In genomic region chr12:62259993-62260732, GRCh38 we compare ENCODE assay signal across 8 cellular contexts. TPM values are rescaled to one million over a fixed set of nuclear protein-coding genes. Genes with fewer than 3 reads are reported as not detected.
DNase-seq lines count a peak whose midpoint lies in the region; ATAC-seq, FAIRE-seq and TF ChIP-seq lines count a peak whose summit lies in the region.

USP15 (plus strand) TSS chr12:62260404; CDS start chr12:62260415, 11 bp downstream.

- H3K36me3 ChIP-seq in MG63 = peaks cover 4% of the 10 kb centered on the region
- H3K36me3 ChIP-seq in neuron (ENCODE audit: insufficient read depth, low read length) = no peaks in the 10 kb centered on the region
- no peaks in the 10 kb centered on the region for H3K36me3 ChIP-seq in subcutaneous abdominal adipose tissue (ENCODE audit: control insufficient read depth in 5 of 5, insufficient read depth in 5 of 5, low read length in 5 of 5)

- H2AFZ ChIP-seq in H9 (ENCODE audit: low read length) (peak within 1 kb of the TSS; percentile 1), neuron (ENCODE audit: low read depth, low read length) (peak within 1 kb of the TSS; percentile 97)

- no peak within 1 kb of the TSS for H3K23ac ChIP-seq in H9 (ENCODE audit: insufficient read length, low read depth, low read length)

- H3K9me3 Mint-ChIP-seq in H9 = 0 out of 5 replicates have a peak, but pooled peaks cover 0 to 2% of the 10 kb centered on the region in 2 experiments

- H2BK12ac ChIP-seq in H9 (ENCODE audit: insufficient read length, low read depth, low read length) = no peak within 1 kb of the TSS

- no peaks in the 10 kb centered on the region for H3K9me3 ChIP-seq in H9 (ENCODE audit: control insufficient read depth, low read depth, low read length)
- no peaks in the 10 kb centered on the region; the same call in 1 of the 2 replicates for H3K9me3 ChIP-seq in MG63
- H3K9me3 ChIP-seq in neuron (ENCODE audit: low read length) = no peaks in the 10 kb centered on the region
- H3K9me3 ChIP-seq in subcutaneous abdominal adipose tissue (ENCODE audit: control insufficient read depth in 5 of 5, low read length in 5 of 5) = no peaks in the 10 kb centered on the region

- WGBS in H9 (ENCODE audit: extremely low coverage, insufficient read length, low lambda C conversion rate) = no CpG with 5 or more reads among the region's 61 CpGs

- H2BK20ac ChIP-seq in H9 (ENCODE audit: low read depth, low read length, poor library complexity, severe bottlenecking) = no peak within 1 kb of the TSS

- peak within 1 kb of the TSS; percentile 74 for H3K9ac ChIP-seq in H9 (ENCODE audit: extremely low read depth, insufficient read length, low read length)
- H3K9ac ChIP-seq in subcutaneous abdominal adipose tissue (ENCODE audit: low read length in 5 of 5) = peak within 1 kb of the TSS; percentile 82 to 98 (median 97)

- H4K20me1 ChIP-seq in H9 (ENCODE audit: control insufficient read depth, insufficient read depth, insufficient read length) = no peaks in the 10 kb centered on the region

- no peak within 1 kb of the TSS for H2BK120ac ChIP-seq in H9 (ENCODE audit: low read depth, low read length, poor library complexity, severe bottlenecking)

- peaks cover 4% of the 10 kb centered on the region for H3K23me2 ChIP-seq in H9 (ENCODE audit: insufficient read length, low read depth, low read length, poor library complexity, severe bottlenecking)

- H4K91ac ChIP-seq in H9 (ENCODE audit: insufficient read length, low read depth, low read length) = no peak within 1 kb of the TSS

- no peak within 1 kb of the TSS for H3K56ac ChIP-seq in H9 (ENCODE audit: insufficient read length, low read depth, low read length)

- H3K27me3 Mint-ChIP-seq in H9 (ENCODE audit: low read depth) = no peaks in the 10 kb centered on the region

- peak within 1 kb of the TSS; percentile 49; the same call in 1 of the 2 replicates for H3K14ac ChIP-seq in H9 (ENCODE audit: insufficient read depth, low read length)

- peaks cover 0 to 3% (median 3%) of the 10 kb centered on the region in 3 experiments; a peak in 5 of 7 replicates for H3K36me3 Mint-ChIP-seq in H9 (ENCODE audit: insufficient read depth in 1 of 3, low read depth in 3 of 3)

- H2BK15ac ChIP-seq in H9 (ENCODE audit: low read depth, low read length) = no peak within 1 kb of the TSS

- peak; percentile 91 for FAIRE-seq in G401.6 (lab: Jason Lieb, UNC)

- H3K4ac ChIP-seq in H9 (ENCODE audit: low read depth, low read length) = no peak within 1 kb of the TSS

- H3K27ac ChIP-seq in H9 (ENCODE audit: insufficient read length, low read depth, low read length) = no peak within 1 kb of the TSS
- H3K27ac ChIP-seq in foreskin keratinocyte = peak within 1 kb of the TSS; percentile 95
- peak within 1 kb of the TSS; percentile 97 for H3K27ac ChIP-seq in subcutaneous abdominal adipose tissue (ENCODE audit: low read depth, low read length)

- no peak within 1 kb of the TSS for H2BK5ac ChIP-seq in H9 (ENCODE audit: insufficient read length, low read length)

- H3K4me2 ChIP-seq in H9 (ENCODE audit: insufficient read depth, insufficient read length, low read length) = peak within 1 kb of the TSS; percentile 89

- H3K79me2 ChIP-seq in H9 (ENCODE audit: insufficient read depth, low read length) = peaks cover 11% of the 10 kb centered on the region; the same call in 1 of the 2 replicates

- TF ChIP-seq CTCF in H9 (conservative IDR thresholded peaks at IDR 0.05) (peak; percentile 93), foreskin keratinocyte (conservative IDR thresholded peaks at IDR 0.05) (peak; percentile 98)

- H3K27ac Mint-ChIP-seq in H9 = peak within 1 kb of the TSS; percentile 98 to 99 (median 98)

- H3K4me1 ChIP-seq in H9 (ENCODE audit: insufficient read depth, low read length) (no peaks in the 10 kb centered on the region), foreskin keratinocyte (no peaks in the 10 kb centered on the region), neuron (ENCODE audit: insufficient read depth, low read length) (peaks cover 14% of the 10 kb centered on the region), subcutaneous abdominal adipose tissue (ENCODE audit: control insufficient read depth in 5 of 5, insufficient read depth in 5 of 5, low read length in 5 of 5) (peaks cover 0 to 47% (median 36%) of the 10 kb centered on the region in 5 donors)

- DNase-seq in H9 (peak; percentile 98), MG63 (peak; percentile 97), SIG-M5 (lab: John Stamatoyannopoulos, UW) (peak; percentile 69), foreskin keratinocyte (peak; percentile 84 to 92)
- DNase-seq in activated naive CD4-positive, alpha-beta T cell (lab: John Stamatoyannopoulos, UW) = peak; percentile 84 to 95 (median 92)

- H3K27me3 ChIP-seq in H9 (ENCODE audit: insufficient read depth, low read length) (no peaks in the 10 kb centered on the region), MG63 (no peaks in the 10 kb centered on the region), foreskin keratinocyte (no peaks in the 10 kb centered on the region), neuron (ENCODE audit: insufficient read depth, low read length) (no peaks in the 10 kb centered on the region), subcutaneous abdominal adipose tissue (ENCODE audit: control insufficient read depth in 5 of 5, insufficient read depth in 4 of 5, low read length in 5 of 5) (no peaks in the 10 kb centered on the region)

- no peak within 1 kb of the TSS for H3T11ph ChIP-seq in H9 (ENCODE audit: low read length)

- peaks cover 6% of the 10 kb centered on the region for H3K79me1 ChIP-seq in H9 (ENCODE audit: insufficient read depth, low read depth, low read length, poor library complexity, severe bottlenecking)

- H3K4me1 Mint-ChIP-seq in H9 = peaks cover 17% of the 10 kb centered on the region in 2 experiments

- H2AK5ac ChIP-seq in H9 (ENCODE audit: insufficient read length, low read length) = no peak within 1 kb of the TSS

- H3K4me3 Mint-ChIP-seq in H9 = peak within 1 kb of the TSS; percentile 98 to 99

- no peak within 1 kb of the TSS for H4K8ac ChIP-seq in H9 (replicated peaks; ENCODE audit: insufficient read length, low read depth, low read length)

- H3K4me3 ChIP-seq in MG63 (peak within 1 kb of the TSS; percentile 89), neuron (ENCODE audit: low read length) (peak within 1 kb of the TSS; percentile 87), subcutaneous abdominal adipose tissue (ENCODE audit: low read depth in 1 of 5, low read length in 5 of 5) (peak within 1 kb of the TSS; percentile 94 to 98 (median 97))

- no peak within 1 kb of the TSS for H4K5ac ChIP-seq in H9 (ENCODE audit: insufficient read length, low read depth, low read length)

- ATAC-seq in foreskin keratinocyte = peak; percentile 92

- peak within 1 kb of the TSS; percentile 75 for H3K18ac ChIP-seq in H9 (ENCODE audit: insufficient read length, low read depth, low read length)

RNA-seq across cellular contexts. Expression of gene USP15, which starts in this region (rescaled TPM):
- total RNA-seq in H9 (2021) = 35.3 and 36.0 TPM in 2 replicates
- 9.7 and 54.7 TPM in 2 replicates for total RNA-seq in MG63 (2014; rRNA removed; shearing (Covaris generic); ENCODE audit: low replicate concordance)
- total RNA-seq in foreskin keratinocyte = 42.6 and 49.7 TPM in 2 replicates
- 29.1 and 34.1 TPM in 2 replicates for polyA plus RNA-seq in foreskin keratinocyte
